In genomic region chr19:38735257-38735686, GRCh38 we compare ENCODE assay signal across 8 cellular contexts. TPM values are rescaled to one million over a fixed set of nuclear protein-coding genes. Genes with fewer than 3 reads are reported as not detected.
DNase-seq lines count a peak whose midpoint lies in the region; ATAC-seq, FAIRE-seq and TF ChIP-seq lines count a peak whose summit lies in the region.

No MANE protein-coding gene starts in this region.

- H3K4me3 ChIP-seq in PC-9 (peak overlapping the region; percentile 68), mucosa of stomach (ENCODE audit: low read length) (no peak overlapping the region)

- H2AFZ ChIP-seq in PC-9: no peak overlapping the region

- no peaks in the 10 kb centered on the region for H4K20me1 ChIP-seq in PC-9 (ENCODE audit: insufficient read depth)

- H3K27me3 Mint-ChIP-seq in chondrocyte (ENCODE audit: low read depth): no peaks in the 10 kb centered on the region

- TF ChIP-seq POLR2A in GM12891 (IDR thresholded peaks at IDR 0.05; ENCODE audit: low read depth, low read length): no peak

- H3K9me3 ChIP-seq in PC-9 (ENCODE audit: insufficient read depth, low read depth) (no peaks in the 10 kb centered on the region), mucosa of stomach (ENCODE audit: control insufficient read depth, low read length) (no peaks in the 10 kb centered on the region)

- H3K9me3 Mint-ChIP-seq in chondrocyte (ENCODE audit: low read depth): no peaks in the 10 kb centered on the region

- peak; percentile 5 for FAIRE-seq in GM12891 (lab: Jason Lieb, UNC)

- no peak for DNase-seq in GM12891 (ENCODE audit: insufficient read length, low spot score)
- peak; percentile 61 to 74 for DNase-seq in PC-9
- peak; percentile 82 for DNase-seq in chondrocyte (ENCODE audit: low spot score)

- ATAC-seq in HG02610 (IDR thresholded peaks at IDR 0.05; ENCODE audit: unreplicated experiment): no peak
- no peak for ATAC-seq in GM18858 (IDR thresholded peaks at IDR 0.05; ENCODE audit: unreplicated experiment)
- ATAC-seq in HG03196 (IDR thresholded peaks at IDR 0.05; ENCODE audit: unreplicated experiment): no peak
- ATAC-seq in GM18867 (IDR thresholded peaks at IDR 0.05; ENCODE audit: unreplicated experiment): no peak

- H3K27ac ChIP-seq in PC-9: peak overlapping the region; percentile 58

- H3K27ac Mint-ChIP-seq in chondrocyte (ENCODE audit: unreplicated experiment): peak overlapping the region; percentile 78

- no peaks in the 10 kb centered on the region for H3K9me2 ChIP-seq in PC-9 (ENCODE audit: insufficient read depth)

- H3K27me3 ChIP-seq in PC-9 (ENCODE audit: insufficient read depth, low read depth) (no peaks in the 10 kb centered on the region), mucosa of stomach (ENCODE audit: control insufficient read depth, insufficient read depth, low read length) (no peaks in the 10 kb centered on the region)

- intact Hi-C loops in PC-9 (cut with micrococcal nuclease; ENCODE audit: unreplicated experiment): loop anchor here (10.0 kb wide), 1 partner anchor 220 kb away; no protein-coding TSS in a partner anchor

- BruUV-seq in PC-9 (replicated peaks; lab: Mats Ljungman, UMichigan): no TSS peak

- peak overlapping the region; percentile 67 for H3K9ac ChIP-seq in mucosa of stomach (ENCODE audit: low read length)

- no peak for TF ChIP-seq CTCF in PC-9 (conservative IDR thresholded peaks at IDR 0.05)
- TF ChIP-seq CTCF in chondrocyte (IDR thresholded peaks at IDR 0.05): no peak

- H3F3A ChIP-seq in PC-9 (ENCODE audit: insufficient read depth, low read depth): peaks cover 50% of the 10 kb centered on the region

- H3K36me3 Mint-ChIP-seq in chondrocyte (ENCODE audit: low read depth): peaks cover 16% of the 10 kb centered on the region

- H3K4me1 ChIP-seq in PC-9 (replicated peaks; ENCODE audit: insufficient read depth) (peaks cover 41% of the 10 kb centered on the region), mucosa of stomach (ENCODE audit: control insufficient read depth, insufficient read depth, low read length) (peaks cover 49% of the 10 kb centered on the region)

- H3K36me3 ChIP-seq in PC-9 (ENCODE audit: low read depth) (peaks cover 4% of the 10 kb centered on the region; the same call in 1 of the 2 replicates), mucosa of stomach (ENCODE audit: control insufficient read depth, insufficient read depth, low read length) (peaks cover 5% of the 10 kb centered on the region)

- H3K4me1 Mint-ChIP-seq in chondrocyte (ENCODE audit: low read depth): peaks cover 44% of the 10 kb centered on the region

- CTCF ChIA-PET in PC-9 (lab: Charles Lee): no interaction called here

- H3K4me2 ChIP-seq in PC-9: peak overlapping the region; percentile 80

- POLR2A ChIA-PET in PC-9 (lab: Charles Lee; ENCODE audit: unreplicated experiment): interaction anchor here (0.5 to 1.2 kb wide), 6 partner anchors 57 to 103 kb away, joined by 4 to 12 read pairs (median 6); no protein-coding TSS in a partner anchor

- peak overlapping the region; percentile 53 for H3K4me3 Mint-ChIP-seq in chondrocyte (ENCODE audit: unreplicated experiment)

- peaks cover 22% of the 10 kb centered on the region for H3K79me2 ChIP-seq in PC-9 (ENCODE audit: low read depth)

TF ChIP-seq in GM12891, 5 proteins besides CTCF, POLR2A, EP300 and RAD21:
- TF ChIP-seq POU2F2 (IDR thresholded peaks at IDR 0.05; ENCODE audit: low read depth, low read length) (no peak), PAX5 (IDR thresholded peaks at IDR 0.05; ENCODE audit: insufficient read depth, low read length, severe bottlenecking) (no peak), SPI1 (IDR thresholded peaks at IDR 0.05; ENCODE audit: low read depth, low read length) (no peak), POLR2AphosphoS5 (IDR thresholded peaks at IDR 0.05; ENCODE audit: low read depth, low read length) (no peak), TAF1 (IDR thresholded peaks at IDR 0.05; ENCODE audit: low read depth, low read length) (no peak)

RNA-seq across cellular contexts. Expression of gene CAPN12, which starts 9.0 kb away (rescaled TPM):
- polyA plus RNA-seq in GM12891 (2012; ENCODE audit: low read depth, missing spikeins): 5.3 TPM
- 38.4 and 43.9 TPM in 2 replicates for total RNA-seq in PC-9 (2021)
- 0.40 to 0.44 TPM (median 0.44 TPM) in 3 replicates for total RNA-seq in chondrocyte

RNA-seq across cellular contexts. Expression of gene LGALS7, which starts 38.0 kb away (rescaled TPM):
- not detected for polyA plus RNA-seq in GM12891 (2012; ENCODE audit: low read depth, missing spikeins)
- total RNA-seq in PC-9 (2021) (1.7 and 2.1 TPM in 2 replicates), chondrocyte (not detected in 3 replicates)

RNA-seq across cellular contexts. Expression of gene LGALS7B, which starts 53.7 kb away (rescaled TPM):
- 0.51 TPM for polyA plus RNA-seq in GM12891 (2012; ENCODE audit: low read depth, missing spikeins)
- total RNA-seq in PC-9 (2021): not detected in 2 replicates
- total RNA-seq in chondrocyte: not detected in 3 replicates

Comparison
In these comparisons a context has a peak if more than half of its experiments do, and no peak if none do; other contexts are left out.
1. RNA of gene CAPN12, which starts 9.0 kb away (total RNA-seq): 38.4 to 43.9 TPM in PC-9; 0.40 to 0.44 TPM in chondrocyte; every median in the first group is over 10 times any median in the second.